24 cellular contexts compared by ENCODE assay signal in genomic region chr2:161332568-161332967, GRCh38.
"Had no signal": no experiment of that assay in that cellular context is flagged by ENCODE, and none has a peak within 500 bp of the region (broad histone marks: within the 10 kb centered on the region; RNA-seq: fewer than 3 reads in every experiment).

No MANE protein-coding gene starts in this region.

- DNase-seq: activated CD8-positive, alpha-beta memory T cell treated with anti-CD3 and anti-CD28 coated beads for 24 hours; activated CD8-positive, alpha-beta memory T cell treated with anti-CD3 and anti-CD28 coated beads, Interleukin-2, amount 50 U/mL, for 4 hours; activated naive CD4-positive, alpha-beta T cell; activated naive CD8-positive, alpha-beta T cell treated with anti-CD3 and anti-CD28 coated beads for 36 hours; activated T-cell treated with anti-CD3 and anti-CD28 coated beads, Interleukin-2, amount 50 U/mL, for 24 hours; amniotic stem cell; cortex of kidney; endodermal cell; esophagus squamous epithelium; foreskin fibroblast; kidney; naive thymus-derived CD8-positive, alpha-beta T cell; sigmoid colon; stimulated activated CD4-positive, alpha-beta T cell treated with anti-CD3 and anti-CD28 coated beads, Interleukin-2, amount 100 ng/mL, for 48 hours; stimulated activated CD8-positive, alpha-beta memory T cell treated with anti-CD3 and anti-CD28 coated beads, Interleukin-4, amount 100 ng/mL, for 48 hours; stimulated activated naive CD4-positive, alpha-beta T cell; T-helper 9 cell; testis had no signal

- H3K27me3 ChIP-seq: cardiac muscle cell, esophagus squamous epithelium, neural progenitor cell, sigmoid colon, testis, vagina had no signal

- H3K4me3 ChIP-seq: cardiac muscle cell, esophagus squamous epithelium, lung, neural progenitor cell, sigmoid colon, testis, vagina had no signal

- ATAC-seq: activated T-helper 17 cell treated with anti-CD3 and anti-CD28 coated beads, Interleukin-2, amount 50 U/mL, for 72 hours; naive thymus-derived CD8-positive, alpha-beta T cell; WTC11 had no signal

- H3K4me1 ChIP-seq: esophagus squamous epithelium, sigmoid colon, testis, vagina had no signal

- H3K9me3 ChIP-seq: esophagus squamous epithelium, sigmoid colon, testis, vagina had no signal

- H3K36me3 ChIP-seq: cardiac muscle cell, neural progenitor cell, sigmoid colon, vagina had no signal

- H3K27ac ChIP-seq: cardiac muscle cell, esophagus squamous epithelium, neural progenitor cell, sigmoid colon, testis, vagina had no signal
